ENCODE assay signal across 1 cellular context in the genomic region with DNA sequence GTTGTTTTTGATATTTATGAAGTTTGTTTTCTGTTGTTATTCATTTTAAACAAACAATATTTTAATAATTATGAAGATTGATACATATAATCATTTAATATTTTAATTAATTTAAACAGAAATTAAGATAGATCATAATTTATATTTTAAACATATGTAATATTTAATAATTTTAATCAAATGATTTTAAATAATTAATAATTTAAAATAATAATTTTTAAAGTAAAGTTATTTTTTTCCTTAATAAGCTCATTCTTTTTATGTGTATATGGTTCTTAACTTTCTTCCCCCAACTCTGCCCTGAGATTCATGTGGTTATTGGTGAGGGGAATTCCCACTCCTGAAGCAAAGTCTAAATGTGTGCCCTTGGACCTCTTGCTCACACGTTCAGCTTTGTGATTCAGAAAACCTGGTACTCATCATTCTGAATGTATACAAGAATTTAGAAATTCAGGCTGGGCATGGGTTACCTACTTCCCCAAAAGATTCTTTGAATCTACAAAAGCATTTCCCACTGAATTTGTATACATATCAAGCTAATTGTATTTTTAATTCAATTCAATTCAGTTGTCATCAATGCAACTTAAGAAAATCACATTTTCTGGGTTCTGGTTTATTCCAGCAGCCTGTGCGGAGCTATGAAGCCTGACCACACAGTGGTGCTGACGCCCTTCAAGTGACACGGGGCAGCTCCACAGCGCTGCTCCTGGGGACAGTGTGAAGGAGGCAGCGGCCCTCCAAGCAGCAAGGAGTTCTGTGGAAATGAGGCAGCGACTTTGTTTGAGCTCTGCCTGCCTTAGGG.
TF ChIP-seq lines count a peak whose summit lies in the region.

No MANE protein-coding gene starts in this region.

TF ChIP-seq in IMR-90, 13 proteins besides CTCF, POLR2A, EP300 and RAD21:
- TF ChIP-seq, protein P1, sequence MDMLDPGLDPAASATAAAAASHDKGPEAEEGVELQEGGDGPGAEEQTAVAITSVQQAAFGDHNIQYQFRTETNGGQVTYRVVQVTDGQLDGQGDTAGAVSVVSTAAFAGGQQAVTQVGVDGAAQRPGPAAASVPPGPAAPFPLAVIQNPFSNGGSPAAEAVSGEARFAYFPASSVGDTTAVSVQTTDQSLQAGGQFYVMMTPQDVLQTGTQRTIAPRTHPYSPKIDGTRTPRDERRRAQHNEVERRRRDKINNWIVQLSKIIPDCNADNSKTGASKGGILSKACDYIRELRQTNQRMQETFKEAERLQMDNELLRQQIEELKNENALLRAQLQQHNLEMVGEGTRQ (IDR thresholded peaks at IDR 0.05; ENCODE audit: low read depth, low read length) = no peak
- peak; percentile 90 for TF ChIP-seq SMC3 (IDR thresholded peaks at IDR 0.05; ENCODE audit: low read depth, low read length)
